Comparison of ENCODE assay signal across 17 cellular contexts in the genomic region with DNA sequence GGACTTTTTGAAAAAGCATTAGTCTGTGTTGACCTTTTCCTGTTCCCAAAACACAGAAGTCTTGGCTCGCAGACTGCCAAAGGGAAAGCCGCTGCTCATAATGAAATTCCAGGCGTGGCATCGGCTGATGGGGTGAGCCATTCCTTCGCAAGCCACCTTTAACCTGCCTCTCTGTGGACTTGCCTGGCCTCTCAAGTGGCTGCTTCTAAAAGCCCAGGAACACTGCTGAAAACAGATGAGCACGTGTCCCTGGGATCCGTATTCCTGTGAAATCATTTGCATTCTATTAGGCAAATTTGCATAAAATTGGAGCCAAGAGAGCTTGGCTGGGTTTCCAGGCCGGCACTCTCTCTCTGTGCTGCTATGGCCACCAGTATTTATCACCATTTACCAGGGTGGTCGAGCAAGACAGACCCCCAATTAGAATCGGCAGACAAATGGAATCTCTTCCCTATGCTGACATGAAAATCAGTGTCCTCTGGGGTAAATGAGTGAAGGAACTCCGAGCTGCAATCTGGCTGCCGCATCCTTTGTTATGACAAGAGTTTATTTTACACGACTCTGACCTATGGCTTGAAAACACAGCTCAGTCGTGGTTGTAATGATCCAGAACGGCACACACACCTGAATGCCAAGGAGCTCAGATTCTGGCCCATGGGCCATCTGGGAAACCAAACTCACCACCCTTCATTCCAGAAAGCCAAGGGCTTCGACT. TPM values are rescaled to one million over a fixed set of nuclear protein-coding genes. Genes with fewer than 3 reads are reported as not detected.
A peak's percentile ranks its signal among the peaks of the same experiment; 100 is the strongest.
DNase-seq lines count a peak whose midpoint lies in the region; ATAC-seq, FAIRE-seq and TF ChIP-seq lines count a peak whose summit lies in the region.
"Had no signal": no experiment of that assay in that cellular context is flagged by ENCODE, and none has a peak within 500 bp of the region (broad histone marks: within the 10 kb centered on the region; RNA-seq: fewer than 3 reads in every experiment).

No MANE protein-coding gene starts in this region.

- no peaks in the 10 kb centered on the region for H3K79me1 ChIP-seq in H1 (ENCODE audit: low read depth, low read length)

- 0 out of 2 replicates have a peak overlapping the region, but pooled peaks have one; percentile 2 for H2BK20ac ChIP-seq in H1 (ENCODE audit: low read length)

- no peak overlapping the region for H2BK5ac ChIP-seq in H1 (ENCODE audit: low read depth, low read length)

- peak overlapping the region in 2 of 8 donors; percentile 30 to 78 for H3K4me3 Mint-ChIP-seq in CD4-positive, alpha-beta memory T cell
- H3K4me3 Mint-ChIP-seq: H9 had no signal

- peaks cover 4% of the 10 kb centered on the region for H3K36me3 ChIP-seq in CD4-positive, alpha-beta memory T cell (ENCODE audit: insufficient read depth, low read length)
- peaks cover 48% of the 10 kb centered on the region for H3K36me3 ChIP-seq in KOPT-K1 (ENCODE audit: insufficient read depth, low read length)
- no peaks in the 10 kb centered on the region for H3K36me3 ChIP-seq in H1 (ENCODE audit: control insufficient read depth in 2 of 4, insufficient read depth in 4 of 4, low read length in 3 of 4)
- H3K36me3 ChIP-seq in ovary: no peaks in the 10 kb centered on the region

- H2AFZ ChIP-seq in H1 (ENCODE audit: low read length): no peak overlapping the region

- CTCF ChIA-PET in CD4-positive, alpha-beta memory T cell (lab: Charles Lee; ENCODE audit: partially characterized antibody): interaction anchor here (1.0 to 5.2 kb wide), 9 partner anchors 10 to 143 kb away, joined by 3 to 57 read pairs (median 7); a partner anchor contains a TSS
- CTCF ChIA-PET in H1 (lab: Charles Lee; ENCODE audit: partially characterized antibody): interaction anchor here (0.6 to 2.2 kb wide), 8 partner anchors 9 to 469 kb away, joined by 3 to 9 read pairs (median 3); no protein-coding TSS in a partner anchor

- no peak overlapping the region for H2BK120ac ChIP-seq in H1 (replicated peaks; ENCODE audit: low read depth, low read length)

- H3K4me2 ChIP-seq in H1 (ENCODE audit: insufficient read depth in 1 of 2, low read depth in 2 of 2, low read length in 2 of 2): no peak overlapping the region; a peak in 1 of 4 replicates

- POLR2A ChIA-PET in CD4-positive, alpha-beta memory T cell (lab: Charles Lee; ENCODE audit: partially characterized antibody): interaction anchor here (0.8 to 11.8 kb wide), 18 partner anchors 8 to 145 kb away, joined by 3 to 137 read pairs (median 6); a partner anchor contains a TSS
- POLR2A ChIA-PET in H1 (lab: Charles Lee; ENCODE audit: partially characterized antibody): no interaction called here

- H3K9me3 ChIP-seq in CD4-positive, alpha-beta memory T cell (ENCODE audit: control insufficient read depth in 1 of 2, low read length in 2 of 2): no peaks in the 10 kb centered on the region
- H3K9me3 ChIP-seq in KOPT-K1 (ENCODE audit: insufficient read depth, low read length, poor library complexity, severe bottlenecking) (no peaks in the 10 kb centered on the region), H1 (ENCODE audit: insufficient read depth in 2 of 2, low read depth in 1 of 2, low read length in 1 of 2) (no peaks in the 10 kb centered on the region), ovary (no peaks in the 10 kb centered on the region)
- H3K9me3 ChIP-seq: psoas muscle had no signal

- TF ChIP-seq EP300 in H1 (IDR thresholded peaks at IDR 0.05; ENCODE audit: borderline replicate concordance in 1 of 2, low read depth in 2 of 2, low read length in 2 of 2) (no peak), ovary (IDR thresholded peaks at IDR 0.05) (no peak)

- no peaks in the 10 kb centered on the region for H3K27me3 Mint-ChIP-seq in CD4-positive, alpha-beta memory T cell

- ATAC-seq in HG02763 (IDR thresholded peaks at IDR 0.05; ENCODE audit: unreplicated experiment): no peak
- ATAC-seq: psoas muscle had no signal

- no peaks in the 10 kb centered on the region for H3K27me3 ChIP-seq in CD4-positive, alpha-beta memory T cell (ENCODE audit: insufficient read depth, low read length)
- H3K27me3 ChIP-seq in H1 (replicated peaks in 1 of 4; ENCODE audit: control insufficient read depth in 3 of 4, extremely low read depth in 1 of 4, insufficient read depth in 3 of 4, low read length in 3 of 4): no peaks in the 10 kb centered on the region
- no peaks in the 10 kb centered on the region for H3K27me3 ChIP-seq in ovary

- H3K79me2 ChIP-seq in H1 (ENCODE audit: control insufficient read depth in 1 of 2, insufficient read depth in 2 of 2, low read length in 2 of 2): no peaks in the 10 kb centered on the region

- peaks cover 59 to 72% (median 67%) of the 10 kb centered on the region in 4 donors for H3K4me1 Mint-ChIP-seq in CD4-positive, alpha-beta memory T cell

- no peak overlapping the region for H3K4ac ChIP-seq in H1 (replicated peaks; ENCODE audit: insufficient read length, low read depth, low read length)

- peak overlapping the region; percentile 33 to 96 (median 93) for H3K27ac Mint-ChIP-seq in CD4-positive, alpha-beta memory T cell
- H3K27ac Mint-ChIP-seq: H9 had no signal

- no peak for TF ChIP-seq POLR2A in H1 (IDR thresholded peaks at IDR 0.05; ENCODE audit: control extremely low read depth in 1 of 2, low read depth in 2 of 2, low read length in 2 of 2)
- TF ChIP-seq POLR2A in ovary (IDR thresholded peaks at IDR 0.05): no peak

- no peak for TF ChIP-seq RAD21 in H1 (IDR thresholded peaks at IDR 0.05 in 1 of 2, conservative IDR thresholded peaks at IDR 0.05 in 1 of 2; ENCODE audit: low read depth in 2 of 2, low read length in 2 of 2)

- no peak overlapping the region for H4K91ac ChIP-seq in H1 (replicated peaks; ENCODE audit: insufficient read length, low read length)

- H4K5ac ChIP-seq in H1 (ENCODE audit: insufficient read length, low read depth, low read length): no peak overlapping the region

- no peak overlapping the region for H3K18ac ChIP-seq in H1 (ENCODE audit: extremely low read depth, low read length)

- H3K4me3 ChIP-seq in CD4-positive, alpha-beta memory T cell (ENCODE audit: low read length in 2 of 2): no peak overlapping the region
- H3K4me3 ChIP-seq in H1 (ENCODE audit: extremely low read depth in 1 of 4, insufficient read depth in 2 of 4, low read depth in 3 of 4, low read length in 4 of 4) (no peak overlapping the region), ovary (no peak overlapping the region)
- H3K4me3 ChIP-seq: psoas muscle had no signal

- peaks cover 53 to 66% of the 10 kb centered on the region in 2 donors for H3K36me3 Mint-ChIP-seq in CD4-positive, alpha-beta memory T cell

- H3K9ac ChIP-seq in H1 (replicated peaks in 1 of 4; ENCODE audit: extremely low read depth in 1 of 4, low read depth in 3 of 4, low read length in 3 of 4): no peak overlapping the region

- H3K23me2 ChIP-seq in H1 (ENCODE audit: low read depth, low read length): no peaks in the 10 kb centered on the region

- DNase-seq in CD4-positive, alpha-beta memory T cell: no peak
- DNase-seq in H1 (ENCODE audit: low read depth in 1 of 2, low spot score in 2 of 2) (no peak), ovary (peak in 4 of 5 donors; percentile 26 to 58 (median 48)), NCI-H1436 treated with DMSO at 0.1 percent for 48 hours (lab: John Stamatoyannopoulos, UW) (no peak), NCI-H82 treated with DMSO at 0.1 percent for 48 hours (lab: John Stamatoyannopoulos, UW; ENCODE audit: unreplicated experiment) (no peak)
- DNase-seq: activated CD8-positive, alpha-beta memory T cell treated with anti-CD3 and anti-CD28 coated beads, Interleukin-2, amount 50 U/mL, for 4 hours; effector CD8-positive, alpha-beta T cell; GF-D8; H9; NCI-H2029 treated with DMSO at 0.1 percent for 48 hours; psoas muscle; stimulated activated CD4-positive, alpha-beta T cell treated with anti-CD3 and anti-CD28 coated beads, Interleukin-2, amount 100 ng/mL, for 48 hours; T1000 had no signal

- H2BK15ac ChIP-seq in H1 (ENCODE audit: low read length): no peak overlapping the region

- H3K9me3 Mint-ChIP-seq in CD4-positive, alpha-beta memory T cell: no peaks in the 10 kb centered on the region
- H3K9me3 Mint-ChIP-seq: H9 had no signal

- WGBS in H1 (ENCODE audit: extremely low coverage in 1 of 2, insufficient coverage in 1 of 2, insufficient read length in 1 of 2, insufficient replicate concordance in 2 of 2, low coverage in 1 of 2, low lambda C conversion rate in 2 of 2, missing lambda C conversion rate in 1 of 2), 2 experiments: 75% methylated on average over 16 of the region's 16 CpGs; no CpG with 5 or more reads in 1 of the 2 experiments
- 19 to 39% (median 23%) methylated on average over 16 of the region's 16 CpGs for WGBS in ovary, 3 donors

- H3K56ac ChIP-seq in H1 (replicated peaks; ENCODE audit: insufficient read length, low read depth, low read length): no peak overlapping the region

- peak overlapping the region; percentile 28 for H3K27ac ChIP-seq in CD4-positive, alpha-beta memory T cell (ENCODE audit: low read depth, low read length)
- peak overlapping the region; percentile 61 for H3K27ac ChIP-seq in KOPT-K1 (ENCODE audit: low read depth, low read length, poor library complexity, severe bottlenecking)
- no peak overlapping the region for H3K27ac ChIP-seq in H1 (ENCODE audit: low read depth, low read length)
- no peak overlapping the region for H3K27ac ChIP-seq in ovary
- H3K27ac ChIP-seq: C4-2B, HL-60, psoas muscle had no signal

- H3K14ac ChIP-seq in H1 (ENCODE audit: insufficient read length): no peak overlapping the region

- no peak overlapping the region for H3K23ac ChIP-seq in H1 (ENCODE audit: insufficient read length)

- TF ChIP-seq CTCF in H1 (IDR thresholded peaks at IDR 0.05; ENCODE audit: control extremely low read depth in 1 of 3, insufficient read depth in 1 of 3, low read depth in 1 of 3, low read length in 3 of 3): no peak
- no peak for TF ChIP-seq CTCF in ovary (IDR thresholded peaks at IDR 0.05)

- no peaks in the 10 kb centered on the region for H4K20me1 ChIP-seq in H1 (replicated peaks in 1 of 2; ENCODE audit: control insufficient read depth in 1 of 2, insufficient read depth in 2 of 2, low read length in 2 of 2)

- peaks cover 82% of the 10 kb centered on the region for H3K4me1 ChIP-seq in CD4-positive, alpha-beta memory T cell (ENCODE audit: insufficient read depth, low read length)
- H3K4me1 ChIP-seq in H1 (replicated peaks in 1 of 4; ENCODE audit: control insufficient read depth in 3 of 4, insufficient read depth in 4 of 4, low read length in 3 of 4) (peaks cover 4 to 6% (median 5%) of the 10 kb centered on the region in 4 experiments; a peak in 4 of 7 replicates), ovary (ENCODE audit: insufficient read depth) (peaks cover 31% of the 10 kb centered on the region)

- no peak for FAIRE-seq in H1 (lab: Jason Lieb, UNC)

- H2BK12ac ChIP-seq in H1 (ENCODE audit: low read depth, low read length): 0 out of 2 replicates have a peak overlapping the region, but pooled peaks have one; percentile 6

- intact Hi-C loops in CD4-positive, alpha-beta memory T cell (cut with micrococcal nuclease): loop anchor here (1.0 kb wide), 1 partner anchor 18 kb away; no protein-coding TSS in a partner anchor
- intact Hi-C loops in ovary (cut with DNase I): loop anchor here in 1 of 4 donors (10.0 kb wide), 1 partner anchor 143 kb away; no protein-coding TSS in a partner anchor

- no peak overlapping the region for H4K8ac ChIP-seq in H1 (ENCODE audit: extremely low read depth, insufficient read depth, low read length)

- no peak overlapping the region for H2AK5ac ChIP-seq in H1 (ENCODE audit: low read depth, low read length)

RNA-seq across cellular contexts. Expression of a gene that starts 21.7 kb away (rescaled TPM):
- total RNA-seq in CD4-positive, alpha-beta memory T cell: 10 to 100 TPM; 40.8 to 42.7 TPM
- polyA plus RNA-seq in CD4-positive, alpha-beta memory T cell: 10 to 100 TPM; 28.5 to 50.4 TPM
- total RNA-seq in H1 (2021; fragmentation: NEBNext Ultra II Directional; extraction: Animal tissue kit (Norgen Biotek cat#: 25700)): 4.3 and 4.5 TPM in 2 replicates
- 0.59 and 0.75 TPM in 2 replicates for polyA plus RNA-seq in H1 (2011; rRNA removed)
- polyA plus RNA-seq in H1 (2011; cell fraction: cytosol; rRNA removed): 0.81 TPM
- 1.2 TPM for polyA plus RNA-seq in H1 (2011; cell fraction: nucleus; rRNA removed)
- polyA plus RNA-seq in H1 (2012, experiment 1 of 2): 1.1 to 2.8 TPM (median 1.3 TPM) in 4 replicates
- polyA plus RNA-seq in H1 (2012, experiment 2 of 2): 0.35 TPM
- 1.1 TPM for polyA plus RNA-seq in H1 (2013, experiment 1 of 2)
- polyA plus RNA-seq in H1 (2013, experiment 2 of 2): 1.0 TPM
- polyA minus RNA-seq in H1 (2011; rRNA and poly(A)+ RNA removed): 2.0 and 2.7 TPM in 2 replicates
- polyA minus RNA-seq in H1 (2011; cell fraction: cytosol; rRNA and poly(A)+ RNA removed): 1.5 TPM
- 5.0 TPM for polyA minus RNA-seq in H1 (2011; cell fraction: nucleus; rRNA and poly(A)+ RNA removed)
- 10 to 100 TPM; 32.6 to 43.9 (median 36.8) TPM for total RNA-seq in ovary
- polyA plus RNA-seq in ovary: 10 to 100 TPM; 13.7 to 24.0 TPM

Comparison
In these comparisons a context has a peak if more than half of its experiments do, and no peak if none do; other contexts are left out.
1. DNase-seq: peak in ovary (4 of 5); none in CD4-positive, alpha-beta memory T cell (0 of 5), H1 (0 of 2), NCI-H1436 treated with DMSO at 0.1 percent for 48 hours (single experiment) and NCI-H82 treated with DMSO at 0.1 percent for 48 hours (single experiment).
2. H3K27ac ChIP-seq: peak in CD4-positive, alpha-beta memory T cell (single experiment) and KOPT-K1 (single experiment); none in H1 (single experiment) and ovary (0 of 2).